ENCODE assay signal across 15 cellular contexts in the genomic region with DNA sequence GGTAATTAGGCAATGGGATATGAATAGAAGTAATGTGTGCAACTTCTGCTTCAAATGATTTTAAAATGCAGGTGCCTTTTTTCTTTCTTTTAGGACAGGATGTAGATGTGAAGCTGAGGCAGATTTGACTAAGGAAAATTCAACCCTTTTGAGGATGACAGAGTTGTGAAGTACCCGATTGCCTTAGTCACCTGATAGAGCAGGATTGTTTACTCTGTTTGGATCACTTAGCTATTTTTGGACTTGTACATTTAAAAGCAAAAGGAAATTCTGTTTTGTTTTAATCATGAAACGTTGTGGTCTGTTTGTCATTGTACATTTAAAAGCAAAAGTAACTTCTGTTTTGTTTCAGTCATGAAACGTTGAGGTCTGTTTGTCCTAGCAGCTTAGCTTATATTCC.
DNase-seq lines count a peak whose midpoint lies in the region; ATAC-seq and TF ChIP-seq lines count a peak whose summit lies in the region.
"Had no signal": no experiment of that assay in that cellular context is flagged by ENCODE, and none has a peak within 500 bp of the region (broad histone marks: within the 10 kb centered on the region; RNA-seq: fewer than 3 reads in every experiment).

No MANE protein-coding gene starts in this region.

- H3K4me2 ChIP-seq in DND-41 (ENCODE audit: insufficient read depth, low read length), result no peak overlapping the region
- no peak overlapping the region for H3K4me2 ChIP-seq in osteoblast (ENCODE audit: insufficient read depth, low read length)

- no peaks in the 10 kb centered on the region for H3K36me3 ChIP-seq in DND-41 (ENCODE audit: insufficient read depth, low read length)
- H3K36me3 ChIP-seq in endocrine pancreas (ENCODE audit: control insufficient read depth, insufficient read depth, low read length), result no peaks in the 10 kb centered on the region
- no peaks in the 10 kb centered on the region for H3K36me3 ChIP-seq in osteoblast (ENCODE audit: insufficient read depth, low read length)

- no peaks in the 10 kb centered on the region for H3K9me3 ChIP-seq in DND-41 (ENCODE audit: insufficient read depth, low read length, severe bottlenecking)
- H3K9me3 ChIP-seq in endocrine pancreas (ENCODE audit: control insufficient read depth, low read length), result no peaks in the 10 kb centered on the region
- H3K9me3 ChIP-seq in osteoblast (ENCODE audit: low read depth, low read length), result no peaks in the 10 kb centered on the region

- H3K4me3 ChIP-seq in DND-41 (ENCODE audit: low read depth in 1 of 2, low read length in 2 of 2) (no peak overlapping the region), endocrine pancreas (ENCODE audit: control insufficient read depth, insufficient read depth, low read length) (peak overlapping the region; percentile 70), osteoblast (ENCODE audit: insufficient read depth, low read length) (no peak overlapping the region)
- H3K4me3 ChIP-seq: K562 had no signal

- H3K4me1 ChIP-seq in DND-41 (ENCODE audit: insufficient read depth, low read length), result no peaks in the 10 kb centered on the region
- H3K4me1 ChIP-seq in endocrine pancreas (ENCODE audit: control insufficient read depth, insufficient read depth, low read length), result peaks cover 7% of the 10 kb centered on the region
- no peaks in the 10 kb centered on the region for H3K4me1 ChIP-seq in osteoblast (ENCODE audit: insufficient read depth, low read length)

- no peaks in the 10 kb centered on the region for H3K9me3 Mint-ChIP-seq in endothelial cell (ENCODE audit: unreplicated experiment)

- no peak overlapping the region for H3K27ac Mint-ChIP-seq in endothelial cell (ENCODE audit: unreplicated experiment)
- H3K27ac Mint-ChIP-seq: CD14-positive monocyte had no signal

- H3K4me1 Mint-ChIP-seq in endothelial cell (ENCODE audit: unreplicated experiment), result no peaks in the 10 kb centered on the region
- H3K4me1 Mint-ChIP-seq: CD14-positive monocyte had no signal

- H2AFZ ChIP-seq in DND-41 (ENCODE audit: low read depth, low read length), result peak overlapping the region; percentile 9; the same call in 1 of the 2 replicates
- H2AFZ ChIP-seq in osteoblast (ENCODE audit: low read length), result peak overlapping the region; percentile 27

- H4K20me1 ChIP-seq in DND-41 (ENCODE audit: insufficient read depth, low read length), result no peaks in the 10 kb centered on the region
- no peaks in the 10 kb centered on the region for H4K20me1 ChIP-seq in osteoblast (ENCODE audit: insufficient read depth, low read length)

- no peaks in the 10 kb centered on the region for H3K36me3 Mint-ChIP-seq in endothelial cell (ENCODE audit: low read depth, unreplicated experiment)
- H3K36me3 Mint-ChIP-seq: CD14-positive monocyte had no signal

- no peaks in the 10 kb centered on the region for H3K79me2 ChIP-seq in DND-41 (ENCODE audit: insufficient read depth, low read length)
- no peaks in the 10 kb centered on the region for H3K79me2 ChIP-seq in osteoblast (ENCODE audit: insufficient read depth, low read length)

- H3K27me3 Mint-ChIP-seq in endothelial cell (ENCODE audit: unreplicated experiment), result peaks cover 2% of the 10 kb centered on the region

- TF ChIP-seq CTCF in DND-41 (IDR thresholded peaks at IDR 0.05; ENCODE audit: borderline replicate concordance, extremely low read depth, low read length, poor library complexity, severe bottlenecking) (no peak), osteoblast (IDR thresholded peaks at IDR 0.05; ENCODE audit: extremely low read depth, low read depth, low read length) (no peak), endothelial cell (IDR thresholded peaks at IDR 0.05; ENCODE audit: unreplicated experiment) (no peak)

- H3K27ac ChIP-seq in DND-41 (ENCODE audit: low read length) (no peak overlapping the region), osteoblast (ENCODE audit: low read depth, low read length) (no peak overlapping the region)

- H3K9ac ChIP-seq in DND-41 (ENCODE audit: low read depth, low read length), result no peak overlapping the region
- no peak overlapping the region for H3K9ac ChIP-seq in endocrine pancreas (ENCODE audit: control insufficient read depth, insufficient read depth, low read length)

- DNase-seq in DND-41, result no peak
- DNase-seq in M059J (ENCODE audit: low read depth), result peak; percentile 4
- DNase-seq in osteoblast (ENCODE audit: insufficient read length, low spot score, missing footprints), result no peak
- no peak for DNase-seq in endothelial cell (ENCODE audit: low spot score)
- DNase-seq in NCI-H1436 (lab: John Stamatoyannopoulos, UW), result no peak
- DNase-seq: NCI-H1048; NCI-H146; NCI-H2081; NCI-H526; NK-92 treated with Interleukin-12 subunit alpha and Interleukin-12 subunit beta, amount 100 ng/mL, for 24 hours; SHP77 treated with DMSO at 0.1 percent for 48 hours had no signal

- no peak overlapping the region for H3K4me3 Mint-ChIP-seq in endothelial cell (ENCODE audit: unreplicated experiment)
- H3K4me3 Mint-ChIP-seq: CD14-positive monocyte had no signal

- H3K27me3 ChIP-seq in DND-41 (ENCODE audit: insufficient read depth, low read length, poor library complexity), result no peaks in the 10 kb centered on the region
- H3K27me3 ChIP-seq in endocrine pancreas (ENCODE audit: control insufficient read depth, insufficient read depth, low read length), result no peaks in the 10 kb centered on the region
- H3K27me3 ChIP-seq in osteoblast (ENCODE audit: insufficient read depth, low read length), result no peaks in the 10 kb centered on the region

- no peak for ATAC-seq in DND-41 (ENCODE audit: insufficient read depth, low read depth)
- ATAC-seq in HG02759 (IDR thresholded peaks at IDR 0.05; ENCODE audit: unreplicated experiment), result no peak
- ATAC-seq: K562 had no signal
